Comparison of ENCODE assay signal across 1 cellular context in the genomic region with DNA sequence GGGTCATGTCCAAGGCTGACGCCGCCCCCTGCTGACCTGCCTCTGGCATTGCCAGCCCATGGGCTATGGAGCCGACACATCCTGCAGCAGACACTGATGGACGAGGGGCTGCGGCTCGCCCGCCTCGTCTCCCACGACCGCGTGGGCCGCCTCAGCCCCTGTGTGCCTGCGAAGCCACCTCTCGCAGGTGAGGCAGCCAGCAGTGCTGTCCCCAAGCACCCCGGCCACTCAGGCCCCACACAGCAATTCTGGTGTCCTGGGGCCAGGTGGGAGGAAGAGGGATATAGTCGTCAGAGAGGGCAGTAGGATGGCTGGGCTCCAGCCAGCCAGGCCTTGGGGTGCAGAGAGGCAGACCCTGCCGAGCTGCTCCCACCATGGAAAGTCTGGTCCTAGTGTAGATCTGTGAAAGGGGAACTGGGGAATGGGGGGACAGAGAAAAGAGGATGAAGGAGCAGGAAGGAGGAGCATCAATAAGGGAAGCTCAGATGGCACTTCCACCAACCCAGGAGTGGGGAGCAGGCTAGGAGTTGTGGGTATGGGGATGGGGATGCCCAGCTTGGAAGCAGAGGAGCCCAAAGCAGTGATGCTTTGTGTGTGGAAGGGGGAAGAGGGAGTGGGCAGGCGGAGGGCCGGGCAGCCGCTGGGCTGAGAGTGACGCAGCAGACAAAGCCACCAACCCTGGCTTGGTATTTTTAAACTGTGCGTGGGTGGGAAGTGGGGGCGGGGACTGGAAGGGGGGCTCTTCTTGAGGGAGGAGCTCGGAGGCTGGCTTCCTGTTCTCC.
TF ChIP-seq lines count a peak whose summit lies in the region.

No MANE protein-coding gene starts in this region.

TF ChIP-seq in GM12878, 131 proteins besides CTCF, POLR2A, EP300 and RAD21 (continued from another document):
- TF ChIP-seq ZBTB4 (CRISPR knock-in tag; IDR thresholded peaks at IDR 0.05), result no peak
- TF ChIP-seq BHLHE40 (IDR thresholded peaks at IDR 0.05; ENCODE audit: borderline replicate concordance in 1 of 2, low read depth in 2 of 2, low read length in 1 of 2), result peak in 1 of 2 experiments; percentile 26; a peak in 2 of 4 replicates
- TF ChIP-seq ZNF207 (IDR thresholded peaks at IDR 0.05; ENCODE audit: borderline replicate concordance), result no peak
- no peak for TF ChIP-seq ZNF592 (IDR thresholded peaks at IDR 0.05)
- TF ChIP-seq, protein P1, sequence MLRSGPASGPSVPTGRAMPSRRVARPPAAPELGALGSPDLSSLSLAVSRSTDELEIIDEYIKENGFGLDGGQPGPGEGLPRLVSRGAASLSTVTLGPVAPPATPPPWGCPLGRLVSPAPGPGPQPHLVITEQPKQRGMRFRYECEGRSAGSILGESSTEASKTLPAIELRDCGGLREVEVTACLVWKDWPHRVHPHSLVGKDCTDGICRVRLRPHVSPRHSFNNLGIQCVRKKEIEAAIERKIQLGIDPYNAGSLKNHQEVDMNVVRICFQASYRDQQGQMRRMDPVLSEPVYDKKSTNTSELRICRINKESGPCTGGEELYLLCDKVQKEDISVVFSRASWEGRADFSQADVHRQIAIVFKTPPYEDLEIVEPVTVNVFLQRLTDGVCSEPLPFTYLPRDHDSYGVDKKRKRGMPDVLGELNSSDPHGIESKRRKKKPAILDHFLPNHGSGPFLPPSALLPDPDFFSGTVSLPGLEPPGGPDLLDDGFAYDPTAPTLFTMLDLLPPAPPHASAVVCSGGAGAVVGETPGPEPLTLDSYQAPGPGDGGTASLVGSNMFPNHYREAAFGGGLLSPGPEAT (IDR thresholded peaks at IDR 0.05; ENCODE audit: low read depth), result peak; percentile 36; the same call in 1 of the 2 replicates
- no peak for TF ChIP-seq HDAC6 (IDR thresholded peaks at IDR 0.05; ENCODE audit: unreplicated experiment)
- peak; percentile 39; the same call in 1 of the 2 replicates for TF ChIP-seq BMI1 (IDR thresholded peaks at IDR 0.05; ENCODE audit: borderline replicate concordance)
- TF ChIP-seq IKZF2 (IDR thresholded peaks at IDR 0.05), result peak; percentile 42 to 47; a peak in 2 of 4 replicates
- 0 out of 2 replicates have a peak, but pooled peaks have one; percentile 17 for TF ChIP-seq MXI1 (IDR thresholded peaks at IDR 0.05; ENCODE audit: low read depth, low read length)
- peak; percentile 32; the same call in 1 of the 2 replicates for TF ChIP-seq BACH1 (IDR thresholded peaks at IDR 0.05; ENCODE audit: borderline replicate concordance)
- TF ChIP-seq MLLT1 (IDR thresholded peaks at IDR 0.05), result 0 out of 2 replicates have a peak, but pooled peaks have one; percentile 15
- no peak for TF ChIP-seq PML (IDR thresholded peaks at IDR 0.05; ENCODE audit: low read length)
- no peak for TF ChIP-seq MYC (IDR thresholded peaks at IDR 0.05; ENCODE audit: insufficient read depth, insufficient read length, insufficient replicate concordance, low read length, severe bottlenecking)
- no peak for TF ChIP-seq CHD4 (IDR thresholded peaks at IDR 0.05)
- TF ChIP-seq NBN (IDR thresholded peaks at IDR 0.05), result peak; percentile 45
- TF ChIP-seq ATF7 (IDR thresholded peaks at IDR 0.05; ENCODE audit: low read depth), result no peak
- peak; percentile 55; the same call in 1 of the 2 replicates for TF ChIP-seq DPF2 (IDR thresholded peaks at IDR 0.05)
- TF ChIP-seq PBX3 (IDR thresholded peaks at IDR 0.05; ENCODE audit: insufficient replicate concordance, low read depth, low read length), result peak; percentile 49
